ENCODE assay signal across 20 cellular contexts in the genomic region with DNA sequence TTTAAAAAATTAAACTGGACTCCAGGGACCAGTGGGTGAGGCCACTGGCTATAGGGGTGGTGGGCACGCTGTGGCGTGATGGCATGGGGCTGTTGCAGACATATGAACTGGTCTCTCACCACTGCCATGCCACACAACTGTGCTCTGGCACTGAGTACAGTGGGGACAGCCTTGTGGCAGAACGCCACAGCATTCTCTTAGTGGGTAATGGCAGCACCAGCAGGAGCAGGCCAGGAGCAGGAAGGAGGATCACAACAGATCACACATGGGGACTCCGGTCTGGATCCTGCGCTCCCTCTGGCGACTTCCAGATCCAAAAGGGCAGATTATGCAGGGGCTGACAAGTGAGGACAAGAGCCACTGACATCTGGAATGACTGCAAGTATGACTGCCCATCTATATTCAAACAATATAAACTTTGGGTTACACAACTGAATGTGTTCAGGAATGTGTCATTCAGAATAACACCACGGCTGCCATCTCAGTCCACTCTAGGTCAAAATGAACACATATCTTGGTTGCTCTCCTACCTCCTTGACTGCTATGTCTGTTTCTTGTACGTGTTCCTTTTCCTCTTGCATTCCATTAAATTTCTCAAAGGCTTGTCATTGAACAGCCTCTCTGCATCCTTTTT.
"Had no signal": no experiment of that assay in that cellular context is flagged by ENCODE, and none has a peak within 500 bp of the region (broad histone marks: within the 10 kb centered on the region; RNA-seq: fewer than 3 reads in every experiment).

No MANE protein-coding gene starts in this region.

- H3K9me3 ChIP-seq: ascending aorta, breast epithelium, esophagus squamous epithelium, lower lobe of right lung, ovary, tibial artery, vagina had no signal

- H3K4me1 ChIP-seq: breast epithelium, lower lobe of right lung had no signal

- H3K9ac ChIP-seq: neural progenitor cell had no signal

- H3K4me2 ChIP-seq: neural progenitor cell had no signal

- ATAC-seq: activated naive CD8-positive, alpha-beta T cell treated with anti-CD3 and anti-CD28 coated beads, Interleukin-2, amount 50 U/mL, for 24 hours; lower lobe of right lung had no signal

- DNase-seq: activated CD4-positive, alpha-beta T cell treated with anti-CD3 and anti-CD28 coated beads, Interleukin-2, amount 10 ng/mL, durations not matched to agents 24 days and 14 days; activated CD4-positive, CD25-positive, alpha-beta regulatory T cell; activated CD8-positive, alpha-beta memory T cell treated with anti-CD3 and anti-CD28 coated beads for 24 hours; activated naive CD4-positive, alpha-beta T cell; activated naive CD8-positive, alpha-beta T cell treated with anti-CD3 and anti-CD28 coated beads, Interleukin-2, amount 50 U/mL, for 24 hours; esophagus squamous epithelium; kidney glomerular epithelial cell; lower lobe of right lung; midbrain; ovary; stimulated activated CD4-positive, alpha-beta T cell treated with anti-CD3 and anti-CD28 coated beads, Interleukin-12 subunit alpha, Interleukin-12 subunit beta, amount 100 ng/mL, for 4 hours; stimulated activated CD4-positive, alpha-beta T cell treated with anti-CD3 and anti-CD28 coated beads, Interleukin-2, amount 100 ng/mL, for 24 hours; tibial artery had no signal

- H3K27ac ChIP-seq: ascending aorta, breast epithelium, esophagus squamous epithelium, lower lobe of right lung, neural progenitor cell, ovary, tibial artery, vagina had no signal

- H3K27ac Mint-ChIP-seq: activated CD4-positive, alpha-beta T cell treated with anti-CD3 and anti-CD28 coated beads, Interleukin-2, amount 10 ng/mL, durations not matched to agents 24 days and 14 days; activated naive CD8-positive, alpha-beta T cell treated with anti-CD3 and anti-CD28 coated beads, Interleukin-2, amount 50 U/mL, for 24 hours; activated T-helper 1 cell treated with anti-CD3 and anti-CD28 coated beads, Interleukin-12 subunit alpha, Interleukin-12 subunit beta, Interleukin-2, Interleukin-4 antibody, amounts not matched to agents 30 ng/mL and 10 ng/mL and 1 ng/mL, durations not matched to agents 14 hours and 24 hours and 36 hours; neural progenitor cell; T-helper 2 cell treated with Interferon-gamma antibody and Interleukin-4, amounts not matched to agents 5 μg/mL and 100 μg/mL, for 36 hours had no signal

- H3K36me3 ChIP-seq: ascending aorta, breast epithelium, esophagus squamous epithelium, lower lobe of right lung, neural progenitor cell, ovary, tibial artery, vagina had no signal

- H3K9me3 Mint-ChIP-seq: activated CD4-positive, alpha-beta T cell treated with anti-CD3 and anti-CD28 coated beads, Interleukin-2, amount 10 ng/mL, durations not matched to agents 24 days and 14 days; activated naive CD8-positive, alpha-beta T cell treated with anti-CD3 and anti-CD28 coated beads, Interleukin-2, amount 50 U/mL, for 24 hours; activated T-helper 1 cell treated with anti-CD3 and anti-CD28 coated beads, Interleukin-12 subunit alpha, Interleukin-12 subunit beta, Interleukin-2, Interleukin-4 antibody, amounts not matched to agents 30 ng/mL and 10 ng/mL and 1 ng/mL, durations not matched to agents 14 hours and 24 hours and 36 hours; neural progenitor cell; T-helper 2 cell treated with Interferon-gamma antibody and Interleukin-4, amounts not matched to agents 5 μg/mL and 100 μg/mL, for 36 hours had no signal

- H3K4me3 Mint-ChIP-seq: activated CD4-positive, alpha-beta T cell treated with anti-CD3 and anti-CD28 coated beads, Interleukin-2, amount 10 ng/mL, durations not matched to agents 24 days and 14 days; activated naive CD8-positive, alpha-beta T cell treated with anti-CD3 and anti-CD28 coated beads, Interleukin-2, amount 50 U/mL, for 24 hours; activated T-helper 1 cell treated with anti-CD3 and anti-CD28 coated beads, Interleukin-12 subunit alpha, Interleukin-12 subunit beta, Interleukin-2, Interleukin-4 antibody, amounts not matched to agents 30 ng/mL and 10 ng/mL and 1 ng/mL, durations not matched to agents 14 hours and 24 hours and 36 hours; neural progenitor cell; T-helper 2 cell treated with Interferon-gamma antibody and Interleukin-4, amounts not matched to agents 5 μg/mL and 100 μg/mL, for 36 hours had no signal

- FAIRE-seq: endometrium had no signal

- H3K4me1 Mint-ChIP-seq: neural progenitor cell had no signal

- H3K4me3 ChIP-seq: ascending aorta, breast epithelium, esophagus squamous epithelium, lower lobe of right lung, neural progenitor cell, ovary, tibial artery, vagina had no signal

- H2AFZ ChIP-seq: neural progenitor cell had no signal

- H3K27me3 ChIP-seq: ascending aorta, breast epithelium, esophagus squamous epithelium, neural progenitor cell, ovary, tibial artery, vagina had no signal
